Comparison of ENCODE assay signal across 9 cellular contexts in the genomic region with DNA sequence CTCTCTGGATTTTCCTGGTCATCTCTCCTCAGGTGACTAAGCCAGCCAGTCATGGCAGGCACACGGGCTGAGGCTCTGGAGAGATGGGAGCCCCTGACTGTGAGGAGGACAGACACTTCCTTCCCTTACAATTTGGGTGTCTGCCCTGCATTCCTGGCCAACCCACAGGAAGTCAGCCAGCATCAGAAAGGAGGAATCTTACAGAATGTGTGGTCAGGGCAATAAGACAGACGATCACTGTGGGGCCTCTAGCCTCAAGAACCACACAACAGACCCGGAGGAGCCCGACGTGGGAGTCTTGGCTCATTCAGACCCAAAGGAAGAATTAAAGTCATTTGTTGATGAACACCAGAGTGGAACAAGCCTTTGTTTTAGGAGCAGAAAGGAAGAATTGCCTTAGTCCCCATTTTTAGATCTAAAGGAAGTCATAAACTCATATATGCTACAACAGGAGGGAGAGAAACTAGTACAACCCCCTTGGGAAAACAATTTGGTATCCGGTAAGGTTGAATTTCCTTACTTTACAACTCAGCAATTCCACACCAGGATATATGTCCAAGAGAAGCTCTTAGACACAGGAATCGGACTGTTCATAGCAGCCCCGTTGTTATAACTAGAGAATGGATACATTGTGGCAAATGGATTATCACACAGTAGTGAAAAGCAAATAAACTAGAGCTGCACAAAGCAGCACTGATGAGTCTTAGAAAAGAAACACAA.
DNase-seq lines count a peak whose midpoint lies in the region; ATAC-seq, FAIRE-seq and TF ChIP-seq lines count a peak whose summit lies in the region.
"Had no signal": no experiment of that assay in that cellular context is flagged by ENCODE, and none has a peak within 500 bp of the region (broad histone marks: within the 10 kb centered on the region; RNA-seq: fewer than 3 reads in every experiment).

No MANE protein-coding gene starts in this region.

- H2AFZ ChIP-seq in smooth muscle cell (ENCODE audit: low read depth), result no peak overlapping the region

- no peaks in the 10 kb centered on the region for H4K20me1 ChIP-seq in smooth muscle cell (ENCODE audit: low read depth)

- no peak for TF ChIP-seq POLR2A in H54 (IDR thresholded peaks at IDR 0.05; ENCODE audit: low read depth, low read length)

- intact Hi-C loops in heart right ventricle (cut with DNase I), result loop anchor here in 1 of 10 donors (5.0 kb wide), 1 partner anchor 33 kb away; no protein-coding TSS in a partner anchor

- peaks cover 5% of the 10 kb centered on the region for H3K4me1 Mint-ChIP-seq in activated T-cell treated with anti-CD3 and anti-CD28 coated beads, Interleukin-2, amount 50 U/mL, for 72 hours (ENCODE audit: low read depth)

- DNase-seq in H54 (ENCODE audit: insufficient read length, low spot score) (peak; percentile 80), SW480 (ENCODE audit: low spot score) (peak; percentile 78), heart right ventricle (peak in 1 of 2 donors; percentile 51), smooth muscle cell (lab: John Stamatoyannopoulos, UW; ENCODE audit: unreplicated experiment) (no peak), occipital lobe (lab: John Stamatoyannopoulos, UW) (no peak)
- no peak for DNase-seq in activated T-cell treated with anti-CD3 and anti-CD28 coated beads, Interleukin-2, amount 50 U/mL, for 72 hours

- H3K9me3 Mint-ChIP-seq in activated T-cell treated with anti-CD3 and anti-CD28 coated beads, Interleukin-2, amount 50 U/mL, for 72 hours, result no peaks in the 10 kb centered on the region

- peak overlapping the region; percentile 30 for H3K9ac ChIP-seq in smooth muscle cell (ENCODE audit: low read depth)

- no peaks in the 10 kb centered on the region for H3K79me2 ChIP-seq in smooth muscle cell (ENCODE audit: low read depth)

- 40 to 49% methylated on average over 8 of the region's 8 CpGs for WGBS in heart right ventricle, 2 donors
- WGBS in smooth muscle cell (ENCODE audit: low lambda C conversion rate), result 13% methylated on average over 8 of the region's 8 CpGs

- peaks cover 14% of the 10 kb centered on the region for H3F3A ChIP-seq in smooth muscle cell (ENCODE audit: low read depth)

- no peaks in the 10 kb centered on the region for H3K36me3 Mint-ChIP-seq in activated T-cell treated with anti-CD3 and anti-CD28 coated beads, Interleukin-2, amount 50 U/mL, for 72 hours (ENCODE audit: insufficient read depth in 2 of 2)

- no peak overlapping the region for H3K4me3 Mint-ChIP-seq in activated T-cell treated with anti-CD3 and anti-CD28 coated beads, Interleukin-2, amount 50 U/mL, for 72 hours

- no peak for TF ChIP-seq CTCF in heart right ventricle (IDR thresholded peaks at IDR 0.05)
- TF ChIP-seq CTCF in smooth muscle cell (IDR thresholded peaks at IDR 0.05; ENCODE audit: borderline replicate concordance, insufficient read depth, poor library complexity, severe bottlenecking), result no peak

- ATAC-seq in heart right ventricle, result peak; percentile 23 to 62 (median 38)
- no peak for ATAC-seq in activated T-cell treated with anti-CD3 and anti-CD28 coated beads, Interleukin-2, amount 50 U/mL, for 72 hours (replicated peaks in 1 of 2)
- no peak for ATAC-seq in HG03460 (IDR thresholded peaks at IDR 0.05; ENCODE audit: unreplicated experiment)
- ATAC-seq in GM21717 (IDR thresholded peaks at IDR 0.05; ENCODE audit: unreplicated experiment), result no peak

- peaks cover 39 to 99% (median 93%) of the 10 kb centered on the region in 9 donors for H3K4me1 ChIP-seq in heart right ventricle
- H3K4me1 ChIP-seq in smooth muscle cell (ENCODE audit: low read depth), result peaks cover 35% of the 10 kb centered on the region

- H3K27ac ChIP-seq in heart right ventricle, result peak overlapping the region; percentile 62 to 94 (median 82)
- H3K27ac ChIP-seq in smooth muscle cell (ENCODE audit: low read depth), result peak overlapping the region; percentile 86

- H3K27me3 ChIP-seq in heart right ventricle (no peaks in the 10 kb centered on the region), smooth muscle cell (ENCODE audit: low read depth) (no peaks in the 10 kb centered on the region)

- H3K36me3 ChIP-seq in heart right ventricle (peaks cover 0 to 16% (median 0%) of the 10 kb centered on the region in 9 donors), smooth muscle cell (ENCODE audit: low read depth) (no peaks in the 10 kb centered on the region)

- no peaks in the 10 kb centered on the region for H3K9me3 ChIP-seq in heart right ventricle
- no peaks in the 10 kb centered on the region for H3K9me3 ChIP-seq in smooth muscle cell (replicated peaks; ENCODE audit: low read depth)

- peak; percentile 94 for FAIRE-seq in H54 (lab: Jason Lieb, UNC)
- FAIRE-seq: TTC549 had no signal

- H3K27me3 Mint-ChIP-seq in activated T-cell treated with anti-CD3 and anti-CD28 coated beads, Interleukin-2, amount 50 U/mL, for 72 hours (ENCODE audit: low read depth), result peaks cover 10% of the 10 kb centered on the region

- peak overlapping the region; percentile 75 for H3K4me2 ChIP-seq in smooth muscle cell

- no peak overlapping the region for H3K27ac Mint-ChIP-seq in activated T-cell treated with anti-CD3 and anti-CD28 coated beads, Interleukin-2, amount 50 U/mL, for 72 hours

- H3K4me3 ChIP-seq in heart right ventricle (peak overlapping the region in 2 of 10 donors; percentile 1 to 7), smooth muscle cell (no peak overlapping the region)

Comparison
In these comparisons a context has a peak if more than half of its experiments do, and no peak if none do; other contexts are left out.
1. DNase-seq: peak in H54 (single experiment) and SW480 (single experiment); none in smooth muscle cell (single experiment), occipital lobe (single experiment) and activated T-cell treated with anti-CD3 and anti-CD28 coated beads, Interleukin-2, amount 50 U/mL, for 72 hours (0 of 2).
2. ATAC-seq: peak in heart right ventricle (8 of 8); none in activated T-cell treated with anti-CD3 and anti-CD28 coated beads, Interleukin-2, amount 50 U/mL, for 72 hours (0 of 2), HG03460 (single experiment) and GM21717 (single experiment).